ENCODE assay signal across 1 cellular context in the genomic region with DNA sequence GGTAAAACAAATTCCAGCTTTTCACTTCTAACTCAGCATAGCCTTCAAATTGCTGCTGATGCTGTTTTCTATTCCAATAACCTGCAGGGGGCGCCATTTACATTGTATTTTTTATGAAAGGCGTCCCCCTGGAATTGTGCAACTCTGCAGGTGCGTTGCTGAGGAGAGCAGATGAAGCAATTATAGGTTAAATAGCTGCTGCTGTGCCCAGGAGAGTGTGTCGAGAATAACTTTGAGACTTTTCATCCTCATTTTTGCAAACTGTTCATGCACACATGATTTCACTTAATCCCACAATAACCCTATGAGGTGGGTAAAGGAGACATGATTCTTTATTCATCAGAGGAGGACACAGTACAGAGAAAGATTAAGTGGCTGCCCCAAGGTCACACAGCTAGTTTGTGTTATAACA.
A peak's percentile ranks its signal among the peaks of the same experiment; 100 is the strongest.
TF ChIP-seq lines count a peak whose summit lies in the region.

No MANE protein-coding gene starts in this region.

TF ChIP-seq in GM12878, 131 proteins besides CTCF, POLR2A, EP300 and RAD21 (continued from another document):
- TF ChIP-seq, protein P1, sequence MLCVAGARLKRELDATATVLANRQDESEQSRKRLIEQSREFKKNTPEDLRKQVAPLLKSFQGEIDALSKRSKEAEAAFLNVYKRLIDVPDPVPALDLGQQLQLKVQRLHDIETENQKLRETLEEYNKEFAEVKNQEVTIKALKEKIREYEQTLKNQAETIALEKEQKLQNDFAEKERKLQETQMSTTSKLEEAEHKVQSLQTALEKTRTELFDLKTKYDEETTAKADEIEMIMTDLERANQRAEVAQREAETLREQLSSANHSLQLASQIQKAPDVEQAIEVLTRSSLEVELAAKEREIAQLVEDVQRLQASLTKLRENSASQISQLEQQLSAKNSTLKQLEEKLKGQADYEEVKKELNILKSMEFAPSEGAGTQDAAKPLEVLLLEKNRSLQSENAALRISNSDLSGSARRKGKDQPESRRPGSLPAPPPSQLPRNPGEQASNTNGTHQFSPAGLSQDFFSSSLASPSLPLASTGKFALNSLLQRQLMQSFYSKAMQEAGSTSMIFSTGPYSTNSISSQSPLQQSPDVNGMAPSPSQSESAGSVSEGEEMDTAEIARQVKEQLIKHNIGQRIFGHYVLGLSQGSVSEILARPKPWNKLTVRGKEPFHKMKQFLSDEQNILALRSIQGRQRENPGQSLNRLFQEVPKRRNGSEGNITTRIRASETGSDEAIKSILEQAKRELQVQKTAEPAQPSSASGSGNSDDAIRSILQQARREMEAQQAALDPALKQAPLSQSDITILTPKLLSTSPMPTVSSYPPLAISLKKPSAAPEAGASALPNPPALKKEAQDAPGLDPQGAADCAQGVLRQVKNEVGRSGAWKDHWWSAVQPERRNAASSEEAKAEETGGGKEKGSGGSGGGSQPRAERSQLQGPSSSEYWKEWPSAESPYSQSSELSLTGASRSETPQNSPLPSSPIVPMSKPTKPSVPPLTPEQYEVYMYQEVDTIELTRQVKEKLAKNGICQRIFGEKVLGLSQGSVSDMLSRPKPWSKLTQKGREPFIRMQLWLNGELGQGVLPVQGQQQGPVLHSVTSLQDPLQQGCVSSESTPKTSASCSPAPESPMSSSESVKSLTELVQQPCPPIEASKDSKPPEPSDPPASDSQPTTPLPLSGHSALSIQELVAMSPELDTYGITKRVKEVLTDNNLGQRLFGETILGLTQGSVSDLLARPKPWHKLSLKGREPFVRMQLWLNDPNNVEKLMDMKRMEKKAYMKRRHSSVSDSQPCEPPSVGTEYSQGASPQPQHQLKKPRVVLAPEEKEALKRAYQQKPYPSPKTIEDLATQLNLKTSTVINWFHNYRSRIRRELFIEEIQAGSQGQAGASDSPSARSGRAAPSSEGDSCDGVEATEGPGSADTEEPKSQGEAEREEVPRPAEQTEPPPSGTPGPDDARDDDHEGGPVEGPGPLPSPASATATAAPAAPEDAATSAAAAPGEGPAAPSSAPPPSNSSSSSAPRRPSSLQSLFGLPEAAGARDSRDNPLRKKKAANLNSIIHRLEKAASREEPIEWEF (IDR thresholded peaks at IDR 0.05; ENCODE audit: insufficient replicate concordance, low read depth, low read length) = no peak
- TF ChIP-seq, protein P2, sequence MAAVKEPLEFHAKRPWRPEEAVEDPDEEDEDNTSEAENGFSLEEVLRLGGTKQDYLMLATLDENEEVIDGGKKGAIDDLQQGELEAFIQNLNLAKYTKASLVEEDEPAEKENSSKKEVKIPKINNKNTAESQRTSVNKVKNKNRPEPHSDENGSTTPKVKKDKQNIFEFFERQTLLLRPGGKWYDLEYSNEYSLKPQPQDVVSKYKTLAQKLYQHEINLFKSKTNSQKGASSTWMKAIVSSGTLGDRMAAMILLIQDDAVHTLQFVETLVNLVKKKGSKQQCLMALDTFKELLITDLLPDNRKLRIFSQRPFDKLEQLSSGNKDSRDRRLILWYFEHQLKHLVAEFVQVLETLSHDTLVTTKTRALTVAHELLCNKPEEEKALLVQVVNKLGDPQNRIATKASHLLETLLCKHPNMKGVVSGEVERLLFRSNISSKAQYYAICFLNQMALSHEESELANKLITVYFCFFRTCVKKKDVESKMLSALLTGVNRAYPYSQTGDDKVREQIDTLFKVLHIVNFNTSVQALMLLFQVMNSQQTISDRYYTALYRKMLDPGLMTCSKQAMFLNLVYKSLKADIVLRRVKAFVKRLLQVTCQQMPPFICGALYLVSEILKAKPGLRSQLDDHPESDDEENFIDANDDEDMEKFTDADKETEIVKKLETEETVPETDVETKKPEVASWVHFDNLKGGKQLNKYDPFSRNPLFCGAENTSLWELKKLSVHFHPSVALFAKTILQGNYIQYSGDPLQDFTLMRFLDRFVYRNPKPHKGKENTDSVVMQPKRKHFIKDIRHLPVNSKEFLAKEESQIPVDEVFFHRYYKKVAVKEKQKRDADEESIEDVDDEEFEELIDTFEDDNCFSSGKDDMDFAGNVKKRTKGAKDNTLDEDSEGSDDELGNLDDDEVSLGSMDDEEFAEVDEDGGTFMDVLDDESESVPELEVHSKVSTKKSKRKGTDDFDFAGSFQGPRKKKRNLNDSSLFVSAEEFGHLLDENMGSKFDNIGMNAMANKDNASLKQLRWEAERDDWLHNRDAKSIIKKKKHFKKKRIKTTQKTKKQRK (IDR thresholded peaks at IDR 0.05; ENCODE audit: low read depth, low read length) = no peak
- peak; percentile 48; the same call in 1 of the 2 replicates for TF ChIP-seq ESRRA (IDR thresholded peaks at IDR 0.05; ENCODE audit: low read length)
- peak; percentile 80 for TF ChIP-seq SMC3 (IDR thresholded peaks at IDR 0.05; ENCODE audit: borderline replicate concordance, low read length)
